ENCODE assay signal across 14 cellular contexts in the genomic region with DNA sequence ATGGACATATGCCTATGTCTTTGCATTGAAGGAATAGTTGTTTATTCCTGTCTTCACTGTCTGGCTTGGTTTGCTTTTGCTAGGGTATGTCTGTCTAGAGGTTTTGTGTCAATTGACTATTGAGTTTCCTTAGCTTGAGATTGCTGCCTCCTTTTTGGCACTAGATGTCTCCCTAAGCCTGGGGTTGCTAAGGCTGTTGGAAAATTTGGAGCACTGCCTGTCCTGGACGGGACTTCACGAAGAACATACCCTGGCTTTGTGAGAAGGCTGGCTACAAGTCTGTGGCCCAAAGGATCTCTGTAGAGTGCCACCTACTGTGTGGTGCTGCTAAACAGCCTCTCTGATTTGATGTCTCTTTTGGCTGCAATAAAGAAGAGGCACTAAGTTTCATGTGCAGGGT.
A peak's percentile ranks its signal among the peaks of the same experiment; 100 is the strongest.
DNase-seq lines count a peak whose midpoint lies in the region; TF ChIP-seq lines count a peak whose summit lies in the region.
"Had no signal": no experiment of that assay in that cellular context is flagged by ENCODE, and none has a peak within 500 bp of the region (broad histone marks: within the 10 kb centered on the region; RNA-seq: fewer than 3 reads in every experiment).

No MANE protein-coding gene starts in this region.

- H3K9me3 ChIP-seq in HEK293 (ENCODE audit: control insufficient read depth, insufficient read depth, low read depth, low read length) (no peaks in the 10 kb centered on the region), transverse colon (no peaks in the 10 kb centered on the region), neuronal stem cell (replicated peaks in 1 of 2; ENCODE audit: control insufficient read depth in 2 of 2, insufficient read depth in 1 of 2, low read depth in 1 of 2, low read length in 2 of 2) (no peaks in the 10 kb centered on the region)
- H3K9me3 ChIP-seq: neutrophil had no signal

- TF ChIP-seq EP300 in transverse colon (IDR thresholded peaks at IDR 0.05; ENCODE audit: low read depth): no peak

- no peak overlapping the region for H2BK120ac ChIP-seq in neuronal stem cell (ENCODE audit: low read depth, low read length)

- H3K18ac ChIP-seq in neuronal stem cell (ENCODE audit: low read length): no peak overlapping the region

- H3K4me3 ChIP-seq in HEK293 (ENCODE audit: low read depth, low read length): no peak overlapping the region
- H3K4me3 ChIP-seq in transverse colon: no peak overlapping the region
- H3K4me3 ChIP-seq in neuronal stem cell (ENCODE audit: low read length in 2 of 2): no peak overlapping the region
- H3K4me3 ChIP-seq: K562 had no signal

- CTCF ChIA-PET in HEK293 (lab: Yijun Ruan, JAX): interaction anchor here (0.7 to 1.9 kb wide), 8 partner anchors 15 to 552 kb away, joined by 3 to 11 read pairs (median 4); no protein-coding TSS in a partner anchor

- in situ Hi-C loops in T47D (cut with HindIII; ENCODE audit: low pct_unique_long_range_greater_than_20kb, low sequenced_read_pairs) (no loop called here), transverse colon (cut with MboI; ENCODE audit: low pct_ligation_motif_present in 1 of 4, low pct_unique_long_range_greater_than_20kb in 1 of 4, low sequenced_read_pairs in 3 of 4) (loop anchor here in 1 of 4 donors (25.0 kb wide), 1 partner anchor 313 kb away; no protein-coding TSS in a partner anchor)

- H3K27ac ChIP-seq in HEK293 (ENCODE audit: extremely low read depth, low read depth, low read length) (no peak overlapping the region), transverse colon (no peak overlapping the region), neuronal stem cell (replicated peaks; ENCODE audit: low read length) (no peak overlapping the region)
- H3K27ac ChIP-seq: brain microvascular endothelial cell, neutrophil had no signal

- no peak overlapping the region for H3K23ac ChIP-seq in neuronal stem cell (ENCODE audit: low read depth, low read length, poor library complexity)

- 12% methylated on average over 2 of the region's 2 CpGs; no CpG with 5 or more reads in 1 of the 2 donors for WGBS in transverse colon (ENCODE audit: low coverage in 1 of 2), 2 donors
- no CpG with 5 or more reads among the region's 2 CpGs for WGBS in neuronal stem cell (ENCODE audit: extremely low coverage in 2 of 2, insufficient read length in 2 of 2, insufficient replicate concordance in 1 of 2), 2 donors

- no peaks in the 10 kb centered on the region for H3K27me3 ChIP-seq in transverse colon
- no peaks in the 10 kb centered on the region for H3K27me3 ChIP-seq in neuronal stem cell (ENCODE audit: control insufficient read depth in 3 of 3, insufficient read depth in 3 of 3, low read depth in 1 of 3, low read length in 3 of 3)
- H3K27me3 ChIP-seq: brain microvascular endothelial cell, neutrophil had no signal

- no peak overlapping the region for H2AFZ ChIP-seq in neuronal stem cell (ENCODE audit: low read length)

- no peak overlapping the region for H2BK5ac ChIP-seq in neuronal stem cell (ENCODE audit: low read length)

- no peaks in the 10 kb centered on the region for H3K4me1 ChIP-seq in HEK293 (ENCODE audit: control insufficient read depth, insufficient read depth, low read length)
- H3K4me1 ChIP-seq in transverse colon: no peaks in the 10 kb centered on the region
- H3K4me1 ChIP-seq in neuronal stem cell (ENCODE audit: control insufficient read depth in 2 of 2, insufficient read depth in 1 of 2, low read depth in 1 of 2, low read length in 2 of 2): no peaks in the 10 kb centered on the region

- no peak overlapping the region for H3K4me2 ChIP-seq in neuronal stem cell (ENCODE audit: insufficient read depth, low read length, poor library complexity, severe bottlenecking)

- no peaks in the 10 kb centered on the region for H3K79me1 ChIP-seq in neuronal stem cell (ENCODE audit: low read depth, low read length)

- no peak overlapping the region for H2BK12ac ChIP-seq in neuronal stem cell (ENCODE audit: low read length)

- TF ChIP-seq POLR2A in transverse colon (IDR thresholded peaks at IDR 0.05): no peak

- intact Hi-C loops in transverse colon (cut with DNase I; ENCODE audit: low total_unique reads): no loop called here

- TF ChIP-seq CTCF in HEK293 (tag by site-specific recombination; IDR thresholded peaks at IDR 0.05) (no peak), transverse colon (IDR thresholded peaks at IDR 0.05) (peak in 2 of 5 experiments; percentile 8 to 13)

- H3K9ac ChIP-seq in neuronal stem cell (ENCODE audit: low read depth, low read length, poor library complexity): no peak overlapping the region

- H3K36me3 ChIP-seq in HEK293 (ENCODE audit: control insufficient read depth in 2 of 2, insufficient read depth in 1 of 2, low read length in 2 of 2) (no peaks in the 10 kb centered on the region), transverse colon (no peaks in the 10 kb centered on the region), neuronal stem cell (replicated peaks in 1 of 2; ENCODE audit: control insufficient read depth in 2 of 2, insufficient read depth in 2 of 2, low read length in 2 of 2) (no peaks in the 10 kb centered on the region)
- H3K36me3 ChIP-seq: brain microvascular endothelial cell, neutrophil had no signal

- POLR2A ChIA-PET in HEK293 (lab: Yijun Ruan, JAX): no interaction called here

- DNase-seq in COLO829 (ENCODE audit: low spot score) (peak; percentile 2), T47D (ENCODE audit: low read depth in 1 of 2, low spot score in 1 of 2) (peak; percentile 3 to 83), left kidney (ENCODE audit: low read depth, low spot score) (peak; percentile 48), transverse colon (no peak), NCI-H345 treated with DMSO at 0.1 percent for 48 hours (lab: John Stamatoyannopoulos, UW; ENCODE audit: unreplicated experiment) (no peak), neuronal stem cell (ENCODE audit: low spot score) (no peak), SW 1271 (lab: John Stamatoyannopoulos, UW) (no peak)
- DNase-seq: brain microvascular endothelial cell; NCI-H2171; stimulated activated CD4-positive, alpha-beta T cell treated with anti-CD3 and anti-CD28 coated beads, Interleukin-2, amount 100 ng/mL, for 24 hours; stimulated activated naive CD4-positive, alpha-beta T cell had no signal

- H4K8ac ChIP-seq in neuronal stem cell (ENCODE audit: low read depth, low read length): no peak overlapping the region

- H3K4ac ChIP-seq in neuronal stem cell (ENCODE audit: low read length): no peak overlapping the region

- no peak overlapping the region for H2BK15ac ChIP-seq in neuronal stem cell (ENCODE audit: low read length)

- H3K14ac ChIP-seq in neuronal stem cell (ENCODE audit: low read length): no peak overlapping the region

- H4K91ac ChIP-seq in neuronal stem cell (ENCODE audit: low read depth, low read length, poor library complexity): no peak overlapping the region

- H2AK5ac ChIP-seq in neuronal stem cell (ENCODE audit: low read depth, low read length): no peak overlapping the region

TF ChIP-seq in HEK293, 187 proteins besides CTCF, POLR2A, EP300 and RAD21:
- TF ChIP-seq ZNF664 (tag by site-specific recombination; IDR thresholded peaks at IDR 0.05) (no peak), ZNF114 (tag by site-specific recombination; IDR thresholded peaks at IDR 0.05) (no peak), ZNF654 (tag by site-specific recombination; IDR thresholded peaks at IDR 0.05; ENCODE audit: low read depth) (peak; percentile 44)
- TF ChIP-seq, protein P1, sequence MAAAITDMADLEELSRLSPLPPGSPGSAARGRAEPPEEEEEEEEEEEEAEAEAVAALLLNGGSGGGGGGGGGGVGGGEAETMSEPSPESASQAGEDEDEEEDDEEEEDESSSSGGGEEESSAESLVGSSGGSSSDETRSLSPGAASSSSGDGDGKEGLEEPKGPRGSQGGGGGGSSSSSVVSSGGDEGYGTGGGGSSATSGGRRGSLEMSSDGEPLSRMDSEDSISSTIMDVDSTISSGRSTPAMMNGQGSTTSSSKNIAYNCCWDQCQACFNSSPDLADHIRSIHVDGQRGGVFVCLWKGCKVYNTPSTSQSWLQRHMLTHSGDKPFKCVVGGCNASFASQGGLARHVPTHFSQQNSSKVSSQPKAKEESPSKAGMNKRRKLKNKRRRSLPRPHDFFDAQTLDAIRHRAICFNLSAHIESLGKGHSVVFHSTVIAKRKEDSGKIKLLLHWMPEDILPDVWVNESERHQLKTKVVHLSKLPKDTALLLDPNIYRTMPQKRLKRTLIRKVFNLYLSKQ (tag by site-specific recombination; IDR thresholded peaks at IDR 0.05; ENCODE audit: borderline replicate concordance): no peak

Comparison
In these comparisons a context has a peak if more than half of its experiments do, and no peak if none do; other contexts are left out.
1. DNase-seq: peak in COLO829 (single experiment), T47D (2 of 2) and left kidney (single experiment); none in transverse colon (single experiment), NCI-H345 treated with DMSO at 0.1 percent for 48 hours (single experiment), neuronal stem cell (single experiment) and SW 1271 (0 of 2).